ENCODE assay signal across 18 cellular contexts in the genomic region with DNA sequence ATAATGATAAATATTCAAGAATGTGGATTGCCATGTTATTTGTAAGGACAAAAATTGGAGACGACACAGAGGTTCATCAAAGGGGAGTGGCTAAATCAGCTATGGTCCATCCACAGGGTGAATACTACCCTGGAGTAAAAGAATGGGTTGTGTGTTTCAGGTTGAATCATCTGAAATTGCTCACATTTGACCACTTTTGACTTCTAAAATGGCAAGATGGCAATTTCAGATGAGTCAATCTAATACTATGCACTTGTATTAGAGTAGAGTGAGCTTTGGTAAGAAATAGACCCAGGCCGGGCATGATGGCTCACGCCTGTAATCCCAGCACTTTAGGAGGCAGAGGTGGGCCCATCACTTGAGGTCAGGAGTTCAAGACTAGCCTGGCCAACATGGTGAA.
DNase-seq lines count a peak whose midpoint lies in the region; ATAC-seq and TF ChIP-seq lines count a peak whose summit lies in the region.
"Had no signal": no experiment of that assay in that cellular context is flagged by ENCODE, and none has a peak within 500 bp of the region (broad histone marks: within the 10 kb centered on the region; RNA-seq: fewer than 3 reads in every experiment).

No MANE protein-coding gene starts in this region.

- no peaks in the 10 kb centered on the region for H3K36me3 ChIP-seq in esophagus squamous epithelium
- H3K36me3 ChIP-seq: cardiac muscle cell, tibial artery had no signal

- DNase-seq in EH (ENCODE audit: low read depth) (peak; percentile 30), RWPE1 (ENCODE audit: low spot score) (peak; percentile 68), foreskin fibroblast (peak; percentile 27 to 51), NCI-H345 treated with DMSO at 0.1 percent for 48 hours (lab: John Stamatoyannopoulos, UW; ENCODE audit: unreplicated experiment) (no peak), inferior parietal cortex (ENCODE audit: extremely low spot score) (no peak), esophagus squamous epithelium (lab: John Stamatoyannopoulos, UW) (no peak)
- DNase-seq: activated naive CD4-positive, alpha-beta T cell treated with Interleukin-2 at 50 U/mL for 16 hours; effector CD8-positive, alpha-beta T cell; GF-D8; hypothalamus; occipital lobe; Right ventricle myocardium superior; stimulated activated CD4-positive, alpha-beta T cell treated with anti-CD3 and anti-CD28 coated beads, Interleukin-4, amount 100 ng/mL, for 24 hours; T-helper 2 cell; tibial artery had no signal

- H3K27me3 ChIP-seq in esophagus squamous epithelium = no peaks in the 10 kb centered on the region
- H3K27me3 ChIP-seq: cardiac muscle cell had no signal

- intact Hi-C loops in esophagus squamous epithelium (cut with DNase I) = no loop called here

- H3K27ac ChIP-seq in RWPE1 = no peak overlapping the region
- H3K27ac ChIP-seq in esophagus squamous epithelium = no peak overlapping the region
- H3K27ac ChIP-seq: cardiac muscle cell, tibial artery had no signal

- no peaks in the 10 kb centered on the region for H3K9me3 ChIP-seq in esophagus squamous epithelium
- H3K9me3 ChIP-seq: tibial artery had no signal

- no peak for TF ChIP-seq CTCF in RWPE1 (conservative IDR thresholded peaks at IDR 0.05; ENCODE audit: low read depth)
- TF ChIP-seq CTCF in foreskin fibroblast (IDR thresholded peaks at IDR 0.05; ENCODE audit: low read depth, low read length) = no peak
- TF ChIP-seq CTCF in esophagus squamous epithelium (IDR thresholded peaks at IDR 0.05) = no peak

- H3K4me3 ChIP-seq in foreskin fibroblast (ENCODE audit: low read depth in 1 of 2, low read length in 2 of 2) (no peak overlapping the region), esophagus squamous epithelium (no peak overlapping the region)
- H3K4me3 ChIP-seq: cardiac muscle cell, tibial artery had no signal

- ATAC-seq in GM19463 (IDR thresholded peaks at IDR 0.05; ENCODE audit: unreplicated experiment) (peak; percentile 70), HG03095 (IDR thresholded peaks at IDR 0.05; ENCODE audit: unreplicated experiment) (no peak)

- POLR2A ChIA-PET in RWPE1 (lab: Yijun Ruan, JAX; ENCODE audit: low non-redundant PET) = no interaction called here

- 63 to 84% methylated on average over 1 to 3 of the region's 3 CpGs for WGBS in esophagus squamous epithelium, 2 donors

- CTCF ChIA-PET in RWPE1 (lab: Yijun Ruan, JAX) = interaction anchor here (1.3 kb wide), 1 partner anchor 14 kb away, joined by 4 read pairs; no protein-coding TSS in a partner anchor

- TF ChIP-seq POLR2A in esophagus squamous epithelium (IDR thresholded peaks at IDR 0.05) = no peak

- H3K4me1 ChIP-seq in esophagus squamous epithelium = no peaks in the 10 kb centered on the region
- H3K4me1 ChIP-seq: tibial artery had no signal

Comparison
In these comparisons a context has a peak if more than half of its experiments do, and no peak if none do; other contexts are left out.
1. DNase-seq: peak in EH (single experiment), RWPE1 (single experiment) and foreskin fibroblast (2 of 2); none in NCI-H345 treated with DMSO at 0.1 percent for 48 hours (single experiment), inferior parietal cortex (single experiment) and esophagus squamous epithelium (single experiment).